Comparison of ENCODE assay signal across 1 cellular context in the genomic region with DNA sequence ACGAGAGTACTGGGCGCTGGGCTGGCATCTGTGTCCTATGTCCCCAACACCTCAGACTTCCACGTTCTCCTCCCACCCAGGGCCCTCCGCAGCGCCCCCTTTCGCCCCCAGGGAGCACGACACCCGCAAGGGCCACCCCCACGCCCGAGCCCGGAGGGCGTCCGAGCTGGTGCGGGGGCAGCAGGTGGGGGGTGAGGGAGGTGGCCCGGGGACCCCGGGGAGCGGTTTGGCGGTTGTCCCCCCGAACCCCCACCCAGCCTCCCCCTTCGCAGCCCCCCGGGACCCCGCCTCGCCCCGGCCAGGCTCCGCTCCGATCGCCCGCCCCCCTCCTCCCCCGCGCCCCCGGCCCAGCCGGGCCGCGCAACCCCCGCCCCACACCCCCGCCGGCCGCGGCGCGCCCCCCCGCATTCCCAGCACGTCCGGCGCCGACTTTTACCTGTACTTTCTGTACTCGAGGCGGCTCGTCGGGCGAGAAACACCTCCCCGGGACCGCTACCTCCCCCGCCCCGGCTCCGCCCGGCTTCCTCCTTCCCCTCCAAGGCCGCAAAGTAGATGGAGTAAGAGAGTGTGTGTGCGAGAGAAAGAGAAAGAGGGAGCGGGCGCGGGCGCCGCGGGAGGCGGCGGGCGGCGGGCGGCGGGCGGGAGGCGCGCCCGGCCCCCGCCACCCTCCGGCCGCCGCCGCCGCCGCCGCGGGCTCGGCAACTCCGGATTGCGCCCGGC.
TF ChIP-seq lines count a peak whose summit lies in the region.

No MANE protein-coding gene starts in this region.

TF ChIP-seq in endothelial cell of umbilical vein, 7 proteins besides CTCF, POLR2A, EP300 and RAD21 (continued from another document):
- TF ChIP-seq FOS (IDR thresholded peaks at IDR 0.05; ENCODE audit: borderline replicate concordance, insufficient read depth, low read length): no peak
- TF ChIP-seq GATA2 (IDR thresholded peaks at IDR 0.05; ENCODE audit: insufficient read depth, insufficient read length, low read depth, low read length): no peak
- TF ChIP-seq MAX (IDR thresholded peaks at IDR 0.05; ENCODE audit: insufficient read depth, insufficient read length): no peak
- no peak for TF ChIP-seq EZH2 (IDR thresholded peaks at IDR 0.05; ENCODE audit: borderline replicate concordance, low read depth, low read length, severe bottlenecking)
- no peak for TF ChIP-seq MYC (IDR thresholded peaks at IDR 0.05; ENCODE audit: low read depth, low read length)
